ENCODE assay signal across 1 cellular context in genomic region chr4:48369248-48369647, GRCh38.
TF ChIP-seq lines count a peak whose summit lies in the region.

No MANE protein-coding gene starts in this region.

TF ChIP-seq in IMR-90, 13 proteins besides CTCF, POLR2A, EP300 and RAD21 (continued from another document):
- TF ChIP-seq, protein P1, sequence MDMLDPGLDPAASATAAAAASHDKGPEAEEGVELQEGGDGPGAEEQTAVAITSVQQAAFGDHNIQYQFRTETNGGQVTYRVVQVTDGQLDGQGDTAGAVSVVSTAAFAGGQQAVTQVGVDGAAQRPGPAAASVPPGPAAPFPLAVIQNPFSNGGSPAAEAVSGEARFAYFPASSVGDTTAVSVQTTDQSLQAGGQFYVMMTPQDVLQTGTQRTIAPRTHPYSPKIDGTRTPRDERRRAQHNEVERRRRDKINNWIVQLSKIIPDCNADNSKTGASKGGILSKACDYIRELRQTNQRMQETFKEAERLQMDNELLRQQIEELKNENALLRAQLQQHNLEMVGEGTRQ (IDR thresholded peaks at IDR 0.05; ENCODE audit: low read depth, low read length) = no peak
- TF ChIP-seq RFX5 (IDR thresholded peaks at IDR 0.05; ENCODE audit: low read depth, low read length) (no peak), CHD1 (IDR thresholded peaks at IDR 0.05; ENCODE audit: low read depth, low read length) (no peak), MAFK (IDR thresholded peaks at IDR 0.05; ENCODE audit: low read depth, low read length) (no peak)
- TF ChIP-seq, protein P2, sequence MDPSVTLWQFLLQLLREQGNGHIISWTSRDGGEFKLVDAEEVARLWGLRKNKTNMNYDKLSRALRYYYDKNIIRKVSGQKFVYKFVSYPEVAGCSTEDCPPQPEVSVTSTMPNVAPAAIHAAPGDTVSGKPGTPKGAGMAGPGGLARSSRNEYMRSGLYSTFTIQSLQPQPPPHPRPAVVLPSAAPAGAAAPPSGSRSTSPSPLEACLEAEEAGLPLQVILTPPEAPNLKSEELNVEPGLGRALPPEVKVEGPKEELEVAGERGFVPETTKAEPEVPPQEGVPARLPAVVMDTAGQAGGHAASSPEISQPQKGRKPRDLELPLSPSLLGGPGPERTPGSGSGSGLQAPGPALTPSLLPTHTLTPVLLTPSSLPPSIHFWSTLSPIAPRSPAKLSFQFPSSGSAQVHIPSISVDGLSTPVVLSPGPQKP (IDR thresholded peaks at IDR 0.05; ENCODE audit: borderline replicate concordance, low read depth, low read length) = no peak
